In the genomic region with DNA sequence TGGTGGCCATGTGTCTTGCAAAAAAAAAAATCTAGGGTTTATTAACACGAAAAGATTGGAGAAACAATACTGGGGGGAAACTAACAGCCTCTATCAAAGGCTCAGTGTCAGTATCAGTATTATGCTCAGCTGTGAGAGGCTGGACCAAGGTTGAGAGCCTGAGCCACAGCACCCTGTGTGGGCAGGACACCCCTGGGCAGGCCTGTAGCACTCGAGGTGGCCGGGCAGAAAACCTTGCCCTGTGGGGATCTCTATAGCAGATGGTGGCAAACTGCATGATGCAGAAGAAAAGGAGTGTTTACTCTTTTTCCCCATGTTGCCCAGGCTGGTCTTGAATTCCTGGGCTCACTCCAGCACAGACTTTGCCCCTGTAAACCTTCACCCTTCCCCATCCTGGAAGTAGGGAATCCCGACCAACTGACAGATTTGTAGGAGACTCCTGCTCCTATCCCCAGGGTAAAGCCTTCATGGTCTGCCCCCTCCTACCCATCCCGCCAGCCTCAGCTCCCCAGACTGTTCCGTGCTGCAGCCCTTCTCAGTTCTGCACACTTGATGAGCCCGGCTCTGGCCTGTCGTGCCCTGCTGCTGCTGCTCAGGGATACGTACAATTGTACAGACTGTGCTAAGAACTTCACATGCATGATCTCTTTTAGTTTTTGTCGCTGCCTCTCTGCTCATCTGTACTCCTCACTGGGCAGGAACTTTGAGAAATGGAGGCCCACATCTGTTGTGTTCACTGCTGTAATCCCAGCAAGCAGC, we compare ENCODE assay signal across 24 cellular contexts. TPM values are rescaled to one million over a fixed set of nuclear protein-coding genes. Genes with fewer than 3 reads are reported as not detected.
A peak's percentile ranks its signal among the peaks of the same experiment; 100 is the strongest.
DNase-seq lines count a peak whose midpoint lies in the region; ATAC-seq and TF ChIP-seq lines count a peak whose summit lies in the region.
"Had no signal": no experiment of that assay in that cellular context is flagged by ENCODE, and none has a peak within 500 bp of the region (broad histone marks: within the 10 kb centered on the region; RNA-seq: fewer than 3 reads in every experiment).

No MANE protein-coding gene starts in this region.

- ATAC-seq in omental fat pad (ENCODE audit: low FRiP score), result peak; percentile 25
- ATAC-seq: CD8-positive, alpha-beta T cell had no signal

- no peaks in the 10 kb centered on the region for H3K27me3 ChIP-seq in ovary
- H3K27me3 ChIP-seq: MG63 had no signal

- no peak for TF ChIP-seq POLR2A in ovary (IDR thresholded peaks at IDR 0.05)

- no peaks in the 10 kb centered on the region for H3K4me1 ChIP-seq in ovary (ENCODE audit: insufficient read depth)
- H3K4me1 ChIP-seq: Caco-2 had no signal

- no peak overlapping the region for H3K4me3 ChIP-seq in ovary
- H3K4me3 ChIP-seq: MG63 had no signal

- no peak overlapping the region for H3K4me3 Mint-ChIP-seq in glutamatergic neuron (ENCODE audit: unreplicated experiment)
- H3K4me3 Mint-ChIP-seq in immature natural killer cell, result no peak overlapping the region
- H3K4me3 Mint-ChIP-seq: B cell; CD8-positive, alpha-beta T cell had no signal

- 72 to 74% (median 73%) methylated on average over 10 of the region's 10 CpGs for WGBS in ovary, 3 donors

- H3K27ac ChIP-seq in ovary, result no peak overlapping the region
- H3K27ac ChIP-seq: 22Rv1, C4-2B had no signal

- H3K27ac Mint-ChIP-seq in glutamatergic neuron (ENCODE audit: unreplicated experiment) (peak overlapping the region; percentile 5), immature natural killer cell (peak overlapping the region in 1 of 6 donors; percentile 22)
- H3K27ac Mint-ChIP-seq: CD8-positive, alpha-beta T cell had no signal

- TF ChIP-seq CTCF in glutamatergic neuron (IDR thresholded peaks at IDR 0.05; ENCODE audit: partially characterized antibody, unreplicated experiment), result no peak
- no peak for TF ChIP-seq CTCF in omental fat pad (IDR thresholded peaks at IDR 0.05)
- no peak for TF ChIP-seq CTCF in ovary (IDR thresholded peaks at IDR 0.05)

- no peak for TF ChIP-seq EP300 in ovary (IDR thresholded peaks at IDR 0.05)

- H3K9me3 ChIP-seq in ovary, result no peaks in the 10 kb centered on the region
- H3K9me3 ChIP-seq: Caco-2, MG63 had no signal

- intact Hi-C loops in ovary (cut with DNase I), result no loop called here

- H3K36me3 Mint-ChIP-seq in glutamatergic neuron (ENCODE audit: unreplicated experiment) (no peaks in the 10 kb centered on the region), immature natural killer cell (no peaks in the 10 kb centered on the region)
- H3K36me3 Mint-ChIP-seq: CD8-positive, alpha-beta T cell had no signal

- DNase-seq in DMS 273 (lab: John Stamatoyannopoulos, UW; ENCODE audit: unreplicated experiment) (peak; percentile 39), DMS 273 treated with DMSO at 0.1 percent for 48 hours (lab: John Stamatoyannopoulos, UW) (no peak), glutamatergic neuron (no peak), omental fat pad (ENCODE audit: low spot score) (no peak), nucleus accumbens (lab: John Stamatoyannopoulos, UW) (no peak), ovary (no peak), immature natural killer cell (no peak)
- DNase-seq: CD8-positive, alpha-beta T cell; DMS79 treated with DMSO at 0.1 percent for 48 hours; GF-D8; MG63; NCI-H1105 treated with DMSO at 0.1 percent for 48 hours; NCI-H146; NCI-H1930; NCI-H2107; NCI-H446; NCI-H524 treated with DMSO at 0.1 percent for 48 hours; NK-92 treated with Interleukin-12 subunit alpha and Interleukin-12 subunit beta, amount 100 ng/mL, for 24 hours; RPMI8226; SHP77 had no signal

- peaks cover 2% of the 10 kb centered on the region for H3K27me3 Mint-ChIP-seq in glutamatergic neuron (ENCODE audit: unreplicated experiment)
- H3K27me3 Mint-ChIP-seq in immature natural killer cell (ENCODE audit: low read depth in 3 of 3), result peaks cover 0 to 2% (median 2%) of the 10 kb centered on the region in 3 donors
- H3K27me3 Mint-ChIP-seq: B cell had no signal

- H3K4me1 Mint-ChIP-seq in glutamatergic neuron (ENCODE audit: low read depth, unreplicated experiment) (peaks cover 10% of the 10 kb centered on the region), immature natural killer cell (peaks cover 0 to 3% of the 10 kb centered on the region in 2 donors)
- H3K4me1 Mint-ChIP-seq: B cell had no signal

- H3K9me3 Mint-ChIP-seq in glutamatergic neuron (ENCODE audit: unreplicated experiment), result peaks cover 4% of the 10 kb centered on the region
- H3K9me3 Mint-ChIP-seq in immature natural killer cell, result no peaks in the 10 kb centered on the region
- H3K9me3 Mint-ChIP-seq: CD8-positive, alpha-beta T cell had no signal

- H3K36me3 ChIP-seq in ovary, result no peaks in the 10 kb centered on the region
- H3K36me3 ChIP-seq: MG63 had no signal

RNA-seq across cellular contexts. Expression of gene KIFC1, which starts 8.0 kb away (rescaled TPM):
- 14.8 TPM for total RNA-seq in glutamatergic neuron (ENCODE audit: unreplicated experiment)
- total RNA-seq in omental fat pad, result 10 to 100 TPM in 1 of 4 donors, 1 to 10 TPM in 1, under 1 TPM in 2; 0.25 to 10.8 (median 3.1) TPM
- total RNA-seq in ovary, result 1 to 10 TPM in 6 of 7 donors, under 1 TPM in 1; 0.60 to 3.9 (median 2.2) TPM
- polyA plus RNA-seq in ovary, result 1 to 10 TPM; 1.7 to 2.3 TPM
- 1 to 10 TPM in 2 of 3 donors, not detected in 1; 2.2 to 3.7 TPM for polyA plus RNA-seq in immature natural killer cell

RNA-seq across cellular contexts. Expression of gene PHF1, which starts 27.2 kb away (rescaled TPM):
- total RNA-seq in glutamatergic neuron (ENCODE audit: unreplicated experiment), result 73.5 TPM
- 10 to 100 TPM; 40.8 to 56.5 (median 48.9) TPM for total RNA-seq in omental fat pad
- total RNA-seq in ovary, result 100 to 1,000 TPM in 5 of 7 donors, 10 to 100 TPM in 2; 94.3 to 182 (median 123) TPM
- polyA plus RNA-seq in ovary, result 100 to 1,000 TPM in 1 of 2 donors, 10 to 100 TPM in 1; 80.7 to 179 TPM
- 10 to 100 TPM; 22.7 to 36.5 (median 29.8) TPM for polyA plus RNA-seq in immature natural killer cell

RNA-seq across cellular contexts. Expression of gene CUTA, which starts 34.3 kb away (rescaled TPM):
- total RNA-seq in glutamatergic neuron (ENCODE audit: unreplicated experiment) (384 TPM), omental fat pad (100 to 1,000 TPM in 2 of 4 donors, 10 to 100 TPM in 2; 57.1 to 107 (median 98.1) TPM), ovary (100 to 1,000 TPM; 125 to 238 (median 177) TPM)
- polyA plus RNA-seq in ovary (100 to 1,000 TPM; 173 to 250 TPM), immature natural killer cell (100 to 1,000 TPM; 367 to 404 (median 404) TPM)

RNA-seq across cellular contexts. Expression of gene SYNGAP1, which starts 36.3 kb away (rescaled TPM):
- 75.1 TPM for total RNA-seq in glutamatergic neuron (ENCODE audit: unreplicated experiment)
- 10 to 100 TPM in 3 of 4 donors, 1 to 10 TPM in 1; 8.8 to 12.3 (median 10.3) TPM for total RNA-seq in omental fat pad
- 10 to 100 TPM; 17.5 to 60.0 (median 43.1) TPM for total RNA-seq in ovary
- 10 to 100 TPM; 14.6 to 29.8 TPM for polyA plus RNA-seq in ovary
- polyA plus RNA-seq in immature natural killer cell, result under 1 TPM; 0.02 to 0.32 (median 0.20) TPM
